ENCODE assay signal across 11 cellular contexts in genomic region chr6:63509652-63510352, GRCh38.
DNase-seq lines count a peak whose midpoint lies in the region; ATAC-seq and TF ChIP-seq lines count a peak whose summit lies in the region.
"Had no signal": no experiment of that assay in that cellular context is flagged by ENCODE, and none has a peak within 500 bp of the region (broad histone marks: within the 10 kb centered on the region; RNA-seq: fewer than 3 reads in every experiment).

No MANE protein-coding gene starts in this region.

- peaks cover 16% of the 10 kb centered on the region for H3K27me3 Mint-ChIP-seq in activated T-helper 2 cell treated with anti-CD3 and anti-CD28 coated beads, Interferon-gamma antibody, Interleukin-2, Interleukin-4, amounts not matched to agents 10 μg/mL and 5 μg/mL and 100 μg/mL, durations not matched to agents 14 hours and 24 hours and 36 hours (ENCODE audit: low read depth)
- peaks cover 0 to 2% of the 10 kb centered on the region in 2 donors for H3K27me3 Mint-ChIP-seq in natural killer cell treated with Interleukin-12 subunit alpha and Interleukin-12 subunit beta and Interleukin-15 and Interleukin-18, amount 100 ng/mL, for 72 hours

- no peak overlapping the region for H2BK12ac ChIP-seq in mesenchymal stem cell (ENCODE audit: low read length in 2 of 2)

- H3K36me3 ChIP-seq in colonic mucosa (no peaks in the 10 kb centered on the region), mesenchymal stem cell (ENCODE audit: control insufficient read depth in 1 of 2, insufficient read depth in 2 of 2, low read depth in 1 of 2, low read length in 2 of 2) (no peaks in the 10 kb centered on the region)
- H3K36me3 ChIP-seq: cardiac muscle cell had no signal

- H3K23ac ChIP-seq in mesenchymal stem cell (ENCODE audit: low read length in 2 of 2) = no peak overlapping the region

- no peak overlapping the region for H2BK5ac ChIP-seq in mesenchymal stem cell (ENCODE audit: low read depth, low read length, poor library complexity, severe bottlenecking)

- H3K9me3 Mint-ChIP-seq in activated T-helper 2 cell treated with anti-CD3 and anti-CD28 coated beads, Interferon-gamma antibody, Interleukin-2, Interleukin-4, amounts not matched to agents 10 μg/mL and 5 μg/mL and 100 μg/mL, durations not matched to agents 14 hours and 24 hours and 36 hours = no peaks in the 10 kb centered on the region
- H3K9me3 Mint-ChIP-seq in natural killer cell treated with Interleukin-12 subunit alpha and Interleukin-12 subunit beta and Interleukin-15 and Interleukin-18, amount 100 ng/mL, for 72 hours = no peaks in the 10 kb centered on the region

- no peak overlapping the region for H3K14ac ChIP-seq in mesenchymal stem cell (ENCODE audit: low read length in 2 of 2)

- H2BK120ac ChIP-seq in mesenchymal stem cell (ENCODE audit: low read depth, low read length) = no peak overlapping the region

- H3K4me3 ChIP-seq in colonic mucosa = no peak overlapping the region
- H3K4me3 ChIP-seq in mesenchymal stem cell (ENCODE audit: insufficient read depth in 1 of 2, low read depth in 1 of 2, low read length in 2 of 2) = no peak overlapping the region
- H3K4me3 ChIP-seq: cardiac muscle cell had no signal

- no peak overlapping the region for H2AK5ac ChIP-seq in mesenchymal stem cell (ENCODE audit: low read length, severe bottlenecking)

- H2BK15ac ChIP-seq in mesenchymal stem cell (ENCODE audit: low read depth, poor library complexity, severe bottlenecking) = no peak overlapping the region

- H3K27ac Mint-ChIP-seq in activated T-helper 2 cell treated with anti-CD3 and anti-CD28 coated beads, Interferon-gamma antibody, Interleukin-2, Interleukin-4, amounts not matched to agents 10 μg/mL and 5 μg/mL and 100 μg/mL, durations not matched to agents 14 hours and 24 hours and 36 hours = no peak overlapping the region
- H3K27ac Mint-ChIP-seq in natural killer cell treated with Interleukin-12 subunit alpha and Interleukin-12 subunit beta and Interleukin-15 and Interleukin-18, amount 100 ng/mL, for 72 hours = no peak overlapping the region

- no peak overlapping the region for H3K18ac ChIP-seq in mesenchymal stem cell (ENCODE audit: low read depth in 1 of 2, low read length in 2 of 2)

- no peak overlapping the region for H3K4ac ChIP-seq in mesenchymal stem cell (ENCODE audit: low read depth in 1 of 2, low read length in 2 of 2)

- H3K4me1 Mint-ChIP-seq in activated T-helper 2 cell treated with anti-CD3 and anti-CD28 coated beads, Interferon-gamma antibody, Interleukin-2, Interleukin-4, amounts not matched to agents 10 μg/mL and 5 μg/mL and 100 μg/mL, durations not matched to agents 14 hours and 24 hours and 36 hours (ENCODE audit: low read depth) = peaks cover 5% of the 10 kb centered on the region
- H3K4me1 Mint-ChIP-seq in natural killer cell treated with Interleukin-12 subunit alpha and Interleukin-12 subunit beta and Interleukin-15 and Interleukin-18, amount 100 ng/mL, for 72 hours (ENCODE audit: low read depth in 2 of 2) = peaks cover 4 to 5% of the 10 kb centered on the region in 2 donors

- no peak overlapping the region for H2AFZ ChIP-seq in mesenchymal stem cell (ENCODE audit: low read depth, low read length)
- H2AFZ ChIP-seq: parathyroid adenoma had no signal

- H3K9ac ChIP-seq in colonic mucosa (ENCODE audit: low read depth in 2 of 2, low read length in 2 of 2) (peak overlapping the region in 1 of 2 donors; percentile 37), mesenchymal stem cell (ENCODE audit: low read length) (no peak overlapping the region)
- H3K9ac ChIP-seq: parathyroid adenoma had no signal

- no peak for TF ChIP-seq CTCF in colonic mucosa (IDR thresholded peaks at IDR 0.05)

- H3K4me3 Mint-ChIP-seq in activated T-helper 2 cell treated with anti-CD3 and anti-CD28 coated beads, Interferon-gamma antibody, Interleukin-2, Interleukin-4, amounts not matched to agents 10 μg/mL and 5 μg/mL and 100 μg/mL, durations not matched to agents 14 hours and 24 hours and 36 hours (ENCODE audit: low read depth) = no peak overlapping the region
- H3K4me3 Mint-ChIP-seq in natural killer cell treated with Interleukin-12 subunit alpha and Interleukin-12 subunit beta and Interleukin-15 and Interleukin-18, amount 100 ng/mL, for 72 hours = no peak overlapping the region

- no peak overlapping the region for H4K91ac ChIP-seq in mesenchymal stem cell (ENCODE audit: low read length)

- H3K36me3 Mint-ChIP-seq in activated T-helper 2 cell treated with anti-CD3 and anti-CD28 coated beads, Interferon-gamma antibody, Interleukin-2, Interleukin-4, amounts not matched to agents 10 μg/mL and 5 μg/mL and 100 μg/mL, durations not matched to agents 14 hours and 24 hours and 36 hours (ENCODE audit: low read depth) = no peaks in the 10 kb centered on the region
- H3K36me3 Mint-ChIP-seq in natural killer cell treated with Interleukin-12 subunit alpha and Interleukin-12 subunit beta and Interleukin-15 and Interleukin-18, amount 100 ng/mL, for 72 hours = no peaks in the 10 kb centered on the region

- H3K79me1 ChIP-seq in mesenchymal stem cell (replicated peaks; ENCODE audit: low read length, poor library complexity, severe bottlenecking) = no peaks in the 10 kb centered on the region

- H3K4me1 ChIP-seq in colonic mucosa = no peaks in the 10 kb centered on the region
- no peaks in the 10 kb centered on the region for H3K4me1 ChIP-seq in mesenchymal stem cell (ENCODE audit: control insufficient read depth, insufficient read depth, low read depth, low read length)
- H3K4me1 ChIP-seq: parathyroid adenoma had no signal

- WGBS in mesenchymal stem cell = 31% methylated on average over 4 of the region's 7 CpGs

- intact Hi-C loops in Right ventricle myocardium superior (cut with DNase I) = no loop called here
- intact Hi-C loops in cardiac septum (cut with DNase I) = no loop called here
- intact Hi-C loops in colonic mucosa (cut with DNase I) = loop anchor here (10.0 kb wide), 1 partner anchor 55 kb away; no protein-coding TSS in a partner anchor
- intact Hi-C loops in activated T-helper 2 cell treated with anti-CD3 and anti-CD28 coated beads, Interferon-gamma antibody, Interleukin-2, Interleukin-4, amounts not matched to agents 10 μg/mL and 5 μg/mL and 100 μg/mL, durations not matched to agents 14 hours and 24 hours and 36 hours (cut with micrococcal nuclease) = no loop called here

- peak overlapping the region; percentile 73 for H3K27ac ChIP-seq in colonic mucosa
- no peak overlapping the region for H3K27ac ChIP-seq in mesenchymal stem cell (ENCODE audit: low read length, poor library complexity, severe bottlenecking)
- H3K27ac ChIP-seq: cardiac muscle cell, parathyroid adenoma had no signal

- no peak overlapping the region for H3K4me2 ChIP-seq in mesenchymal stem cell (ENCODE audit: low read length, poor library complexity, severe bottlenecking)

- DNase-seq in Right ventricle myocardium superior (peak; percentile 79), cardiac septum (ENCODE audit: low spot score) (no peak), colonic mucosa (peak; percentile 73), mesenchymal stem cell (peak; percentile 92), superior temporal gyrus (ENCODE audit: extremely low spot score) (no peak)
- no peak for DNase-seq in activated T-helper 2 cell treated with anti-CD3 and anti-CD28 coated beads, Interferon-gamma antibody, Interleukin-2, Interleukin-4, amounts not matched to agents 10 μg/mL and 5 μg/mL and 100 μg/mL, durations not matched to agents 14 hours and 24 hours and 36 hours (ENCODE audit: low spot score)
- DNase-seq in natural killer cell treated with Interleukin-12 subunit alpha and Interleukin-12 subunit beta and Interleukin-15 and Interleukin-18, amount 100 ng/mL, for 72 hours (ENCODE audit: low spot score) = no peak
- DNase-seq: ACHN had no signal

- ATAC-seq in Right ventricle myocardium superior (ENCODE audit: poor library complexity) (peak; percentile 99), GM19324 (IDR thresholded peaks at IDR 0.05; ENCODE audit: low FRiP score, unreplicated experiment) (no peak)
- ATAC-seq in natural killer cell treated with Interleukin-12 subunit alpha and Interleukin-12 subunit beta and Interleukin-15 and Interleukin-18, amount 100 ng/mL, for 72 hours = no peak

- no peaks in the 10 kb centered on the region for H3K27me3 ChIP-seq in colonic mucosa
- no peaks in the 10 kb centered on the region for H3K27me3 ChIP-seq in mesenchymal stem cell (ENCODE audit: control insufficient read depth in 1 of 2, insufficient read depth in 1 of 2, low read length in 2 of 2)
- H3K27me3 ChIP-seq: cardiac muscle cell had no signal

- no peak overlapping the region for H4K8ac ChIP-seq in mesenchymal stem cell (ENCODE audit: low read length)

- H3K9me3 ChIP-seq in colonic mucosa (no peaks in the 10 kb centered on the region), mesenchymal stem cell (ENCODE audit: control insufficient read depth, low read length) (no peaks in the 10 kb centered on the region)

Comparison
In these comparisons a context has a peak if more than half of its experiments do, and no peak if none do; other contexts are left out.
1. DNase-seq: peak in Right ventricle myocardium superior (single experiment), colonic mucosa (single experiment) and mesenchymal stem cell (single experiment); none in cardiac septum (single experiment), activated T-helper 2 cell treated with anti-CD3 and anti-CD28 coated beads, Interferon-gamma antibody, Interleukin-2, Interleukin-4, amounts not matched to agents 10 μg/mL and 5 μg/mL and 100 μg/mL, durations not matched to agents 14 hours and 24 hours and 36 hours (single experiment), superior temporal gyrus (single experiment) and natural killer cell treated with Interleukin-12 subunit alpha and Interleukin-12 subunit beta and Interleukin-15 and Interleukin-18, amount 100 ng/mL, for 72 hours (single experiment).